Comparison of ENCODE assay signal across 21 cellular contexts in the genomic region with DNA sequence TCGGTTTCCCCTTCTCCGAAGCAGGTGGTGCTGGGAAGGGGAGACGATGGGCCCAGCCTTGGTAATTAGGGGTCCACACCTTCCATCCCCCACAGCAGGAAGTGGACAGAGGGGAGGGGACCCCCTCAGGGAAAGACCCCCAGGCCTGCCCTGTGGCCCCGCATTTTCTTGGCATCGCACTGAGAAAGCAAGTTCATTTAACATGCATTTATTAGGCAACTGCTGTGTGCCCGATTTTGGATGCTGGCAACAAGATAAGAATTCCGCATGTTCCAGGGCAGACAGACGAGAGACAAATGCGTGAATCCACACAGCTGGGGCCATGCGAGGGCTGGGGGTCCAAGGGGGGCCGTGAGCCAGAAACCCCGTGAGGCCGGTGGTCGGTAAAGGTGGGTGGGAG. TPM values are rescaled to one million over a fixed set of nuclear protein-coding genes. Genes with fewer than 3 reads are reported as not detected.
A peak's percentile ranks its signal among the peaks of the same experiment; 100 is the strongest.
DNase-seq lines count a peak whose midpoint lies in the region; ATAC-seq, FAIRE-seq and TF ChIP-seq lines count a peak whose summit lies in the region.
"Had no signal": no experiment of that assay in that cellular context is flagged by ENCODE, and none has a peak within 500 bp of the region (broad histone marks: within the 10 kb centered on the region; RNA-seq: fewer than 3 reads in every experiment).

No MANE protein-coding gene starts in this region.

- TF ChIP-seq POLR2A in HepG2 (IDR thresholded peaks at IDR 0.05; ENCODE audit: insufficient read depth in 1 of 2, low read depth in 2 of 2, low read length in 2 of 2) (no peak), right lobe of liver (IDR thresholded peaks at IDR 0.05) (no peak)

- no peaks in the 10 kb centered on the region for H3K9me3 ChIP-seq in HepG2 (ENCODE audit: low read length)
- H3K9me3 ChIP-seq in right lobe of liver: no peaks in the 10 kb centered on the region
- no peaks in the 10 kb centered on the region for H3K9me3 ChIP-seq in iPS-15b (ENCODE audit: control insufficient read depth, insufficient read depth, low read length)
- no peaks in the 10 kb centered on the region for H3K9me3 ChIP-seq in PC-3 (ENCODE audit: low read length)
- H3K9me3 ChIP-seq: BE2C, psoas muscle, uterus had no signal

- H3K4me3 Mint-ChIP-seq in type B pancreatic cell: peak overlapping the region; percentile 76
- H3K4me3 Mint-ChIP-seq in activated naive CD8-positive, alpha-beta T cell treated with anti-CD3 and anti-CD28 coated beads for 36 hours: no peak overlapping the region

- no peak overlapping the region; a peak in 1 of 6 replicates for H3K4me3 ChIP-seq in HepG2 (replicated peaks in 1 of 3; ENCODE audit: insufficient read depth in 1 of 3, low read depth in 2 of 3, low read length in 3 of 3)
- no peak overlapping the region for H3K4me3 ChIP-seq in right lobe of liver
- H3K4me3 ChIP-seq in iPS-15b (ENCODE audit: low read depth, low read length): no peak overlapping the region
- no peak overlapping the region for H3K4me3 ChIP-seq in PC-3 (ENCODE audit: low read length)
- H3K4me3 ChIP-seq: dorsolateral prefrontal cortex, psoas muscle, uterus had no signal

- H3K9me3 Mint-ChIP-seq in type B pancreatic cell: no peaks in the 10 kb centered on the region
- no peaks in the 10 kb centered on the region for H3K9me3 Mint-ChIP-seq in activated naive CD8-positive, alpha-beta T cell treated with anti-CD3 and anti-CD28 coated beads for 36 hours
- H3K9me3 Mint-ChIP-seq: neural crest cell had no signal

- H3K27me3 Mint-ChIP-seq in type B pancreatic cell: no peaks in the 10 kb centered on the region
- H3K27me3 Mint-ChIP-seq in activated naive CD8-positive, alpha-beta T cell treated with anti-CD3 and anti-CD28 coated beads for 36 hours: no peaks in the 10 kb centered on the region

- no TSS peak for BruUV-seq in HepG2 (replicated peaks; lab: Mats Ljungman, UMichigan)
- no TSS peak for BruUV-seq in PC-3 (replicated peaks; lab: Mats Ljungman, UMichigan)

- H3K9me2 ChIP-seq in PC-3 (replicated peaks; ENCODE audit: low read length): no peaks in the 10 kb centered on the region

- peaks cover 16% of the 10 kb centered on the region for H3K4me1 Mint-ChIP-seq in type B pancreatic cell (ENCODE audit: unreplicated experiment)
- H3K4me1 Mint-ChIP-seq in activated naive CD8-positive, alpha-beta T cell treated with anti-CD3 and anti-CD28 coated beads for 36 hours: peaks cover 3% of the 10 kb centered on the region

- TF ChIP-seq EP300 in HepG2 (IDR thresholded peaks at IDR 0.05; ENCODE audit: low read depth in 2 of 2, low read length in 2 of 2) (no peak), HepG2 (CRISPR knock-in tag; IDR thresholded peaks at IDR 0.05; ENCODE audit: borderline replicate concordance) (no peak)

- H3K4me2 ChIP-seq in HepG2 (ENCODE audit: low read depth, low read length) (peak overlapping the region; percentile 86; the same call in 1 of the 2 replicates), PC-3 (ENCODE audit: low read length) (no peak overlapping the region)

- FAIRE-seq in HepG2 (lab: Jason Lieb, UNC): no peak
- FAIRE-seq: small intestine had no signal

- intact Hi-C loops in HepG2 (cut with micrococcal nuclease; ENCODE audit: unreplicated experiment): no loop called here
- intact Hi-C loops in right lobe of liver (cut with DNase I): no loop called here
- intact Hi-C loops in PC-3 (cut with micrococcal nuclease): no loop called here

- POLR2A ChIA-PET in HepG2 (lab: Yijun Ruan, JAX) (interaction anchor here (0.7 to 4.8 kb wide), 4 partner anchors 7 to 176 kb away, joined by 4 to 50 read pairs (median 44); no protein-coding TSS in a partner anchor), PC-3 (lab: Charles Lee; ENCODE audit: unreplicated experiment) (no interaction called here)

- no peaks in the 10 kb centered on the region for H3F3A ChIP-seq in PC-3 (ENCODE audit: low read length, unreplicated experiment)

- H4K20me1 ChIP-seq in HepG2 (ENCODE audit: insufficient read depth, low read length) (no peaks in the 10 kb centered on the region), PC-3 (ENCODE audit: low read length) (no peaks in the 10 kb centered on the region)

- H3K27me3 ChIP-seq in HepG2 (ENCODE audit: control insufficient read depth in 1 of 2, insufficient read depth in 2 of 2, low read length in 2 of 2) (no peaks in the 10 kb centered on the region), right lobe of liver (no peaks in the 10 kb centered on the region), iPS-15b (ENCODE audit: control insufficient read depth, insufficient read depth, low read length) (no peaks in the 10 kb centered on the region), PC-3 (ENCODE audit: low read length) (no peaks in the 10 kb centered on the region)
- H3K27me3 ChIP-seq: BE2C, dorsolateral prefrontal cortex, uterus had no signal

- H3K9ac ChIP-seq in HepG2 (ENCODE audit: insufficient read depth, low read depth, low read length): peak overlapping the region; percentile 92; the same call in 1 of the 2 replicates
- peak overlapping the region; percentile 24 for H3K9ac ChIP-seq in iPS-15b (ENCODE audit: low read depth, low read length)
- H3K9ac ChIP-seq in PC-3 (ENCODE audit: low read length): no peak overlapping the region

- DNase-seq in HepG2 (ENCODE audit: low spot score) (no peak), right lobe of liver (no peak), type B pancreatic cell (ENCODE audit: extremely low spot score, unreplicated experiment) (no peak), PC-3 (no peak)
- no peak for DNase-seq in activated naive CD8-positive, alpha-beta T cell treated with anti-CD3 and anti-CD28 coated beads for 36 hours
- DNase-seq: 8988T; activated gamma-delta T cell; amniotic stem cell; dorsolateral prefrontal cortex; left cardiac atrium; NCI-H1417 treated with DMSO at 0.1 percent for 48 hours; NCI-H526; psoas muscle; small intestine; stimulated activated CD4-positive, alpha-beta T cell treated with anti-CD3 and anti-CD28 coated beads, Interleukin-4, amount 100 ng/mL, for 1 hour; SW 1271; uterus had no signal

- peaks cover 85% of the 10 kb centered on the region for H3K4me1 ChIP-seq in HepG2 (ENCODE audit: insufficient read depth, low read length)
- H3K4me1 ChIP-seq in right lobe of liver: no peaks in the 10 kb centered on the region
- H3K4me1 ChIP-seq in iPS-15b (ENCODE audit: control insufficient read depth, insufficient read depth, low read length): no peaks in the 10 kb centered on the region
- peaks cover 13% of the 10 kb centered on the region for H3K4me1 ChIP-seq in PC-3 (ENCODE audit: insufficient read depth, low read length)
- H3K4me1 ChIP-seq: psoas muscle, uterus had no signal

- no peak overlapping the region for H2AFZ ChIP-seq in HepG2 (ENCODE audit: low read length)
- H2AFZ ChIP-seq in PC-3 (ENCODE audit: low read length): no peak overlapping the region

- H3K27ac ChIP-seq in HepG2 (ENCODE audit: extremely low read length, insufficient read depth, low read length) (peak overlapping the region; percentile 99), right lobe of liver (no peak overlapping the region), PC-3 (ENCODE audit: low read length) (no peak overlapping the region)
- H3K27ac ChIP-seq: dorsolateral prefrontal cortex, psoas muscle, uterus had no signal

- H3K27ac Mint-ChIP-seq in type B pancreatic cell: peak overlapping the region; percentile 93
- no peak overlapping the region for H3K27ac Mint-ChIP-seq in activated naive CD8-positive, alpha-beta T cell treated with anti-CD3 and anti-CD28 coated beads for 36 hours

- CTCF ChIA-PET in HepG2 (lab: Yijun Ruan, JAX; ENCODE audit: low intra/inter-chr PET ratio, low total read pairs) (no interaction called here), PC-3 (lab: Charles Lee) (no interaction called here)

- peaks cover 3% of the 10 kb centered on the region for H3K36me3 Mint-ChIP-seq in type B pancreatic cell
- no peaks in the 10 kb centered on the region for H3K36me3 Mint-ChIP-seq in activated naive CD8-positive, alpha-beta T cell treated with anti-CD3 and anti-CD28 coated beads for 36 hours

- TF ChIP-seq CTCF in HepG2 (CRISPR knock-in tag; IDR thresholded peaks at IDR 0.05) (no peak), right lobe of liver (IDR thresholded peaks at IDR 0.05) (no peak), type B pancreatic cell (conservative IDR thresholded peaks at IDR 0.05) (no peak), PC-3 (conservative IDR thresholded peaks at IDR 0.05; ENCODE audit: low read depth, low read length) (no peak)

- 95% methylated on average over 14 of the region's 14 CpGs for WGBS in HepG2 (ENCODE audit: low lambda C conversion rate)
- 63% methylated on average over 8 of the region's 14 CpGs for WGBS in right lobe of liver (ENCODE audit: insufficient coverage, low coverage, low lambda C conversion rate, missing lambda C conversion rate)

- in situ Hi-C loops in HepG2 (cut with HindIII; ENCODE audit: extremely low pct_ligation_motif_present, low pct_unique_long_range_greater_than_20kb): no loop called here

- H3K36me3 ChIP-seq in HepG2 (replicated peaks in 1 of 2; ENCODE audit: control insufficient read depth in 1 of 2, insufficient read depth in 2 of 2, low read length in 2 of 2): peaks cover 7 to 8% of the 10 kb centered on the region in 2 experiments; a peak in 4 of 5 replicates
- H3K36me3 ChIP-seq in right lobe of liver: no peaks in the 10 kb centered on the region
- H3K36me3 ChIP-seq in iPS-15b (ENCODE audit: control insufficient read depth, insufficient read depth, low read length): no peaks in the 10 kb centered on the region
- H3K36me3 ChIP-seq in PC-3 (ENCODE audit: low read depth, low read length): no peaks in the 10 kb centered on the region
- H3K36me3 ChIP-seq: BE2C, uterus had no signal

- ATAC-seq in HepG2: no peak
- ATAC-seq in right lobe of liver: no peak
- no peak for ATAC-seq in PC-3
- ATAC-seq: left cardiac atrium had no signal

- peaks cover 68% of the 10 kb centered on the region for H3K79me2 ChIP-seq in HepG2 (ENCODE audit: insufficient read depth, low read length)
- H3K79me2 ChIP-seq in PC-3 (ENCODE audit: low read length): no peaks in the 10 kb centered on the region

- TF ChIP-seq RAD21 in HepG2 (CRISPR knock-in tag; IDR thresholded peaks at IDR 0.05): no peak

RNA-seq across cellular contexts. Expression of gene ARID3A, which starts 28.4 kb away (rescaled TPM):
- total RNA-seq in HepG2 (2016; rRNA removed; fragmentation: Illumina TruSeq; extraction: Trizol) (53.8 and 71.3 TPM in 2 replicates), right lobe of liver (1 to 10 TPM in 5 of 6 experiments, under 1 TPM in 1; 0.74 to 5.3 (median 1.9) TPM), type B pancreatic cell (ENCODE audit: low replicate concordance) (83.0 and 124 TPM in 2 replicates), PC-3 (2014; rRNA removed) (5.6 and 13.9 TPM in 2 replicates)
- 26.5 and 31.5 TPM in 2 replicates for total RNA-seq in HepG2 (2016; cell fraction: cytosol; rRNA removed; fragmentation: Illumina TruSeq; extraction: Trizol; ENCODE audit: low read depth)
- 41.5 and 68.9 TPM in 2 replicates for total RNA-seq in HepG2 (2016; cell fraction: insoluble cytoplasmic fraction; rRNA removed; fragmentation: Illumina TruSeq; extraction: Trizol)
- 56.8 and 62.2 TPM in 2 replicates for total RNA-seq in HepG2 (2016; cell fraction: membrane; rRNA removed; fragmentation: Illumina TruSeq; extraction: Trizol)
- total RNA-seq in HepG2 (2016; cell fraction: nucleus; rRNA removed; fragmentation: Illumina TruSeq; extraction: Trizol): 35.6 and 47.1 TPM in 2 replicates
- 77.9 and 102 TPM in 2 replicates for polyA plus RNA-seq in HepG2 (2011; rRNA removed)
- 44.7 and 68.0 TPM in 2 replicates for polyA plus RNA-seq in HepG2 (2011; cell fraction: cytosol; rRNA removed)
- 150 and 160 TPM in 2 replicates for polyA plus RNA-seq in HepG2 (2011; cell fraction: nucleus; rRNA removed)
- 78.6 and 99.3 TPM in 2 replicates for polyA plus RNA-seq in HepG2 (2012)
- 31.0 and 31.3 TPM in 2 replicates for polyA plus RNA-seq in HepG2 (2016; cell fraction: cytosol; fragmentation: Illumina TruSeq; extraction: Trizol; ENCODE audit: low read depth)
- polyA plus RNA-seq in HepG2 (2016; cell fraction: insoluble cytoplasmic fraction; fragmentation: Illumina TruSeq; extraction: Trizol; ENCODE audit: low read depth): 58.1 and 70.4 TPM in 2 replicates
- polyA plus RNA-seq in HepG2 (2016; cell fraction: membrane; fragmentation: Illumina TruSeq; extraction: Trizol; ENCODE audit: low read depth): 47.1 and 58.2 TPM in 2 replicates
- 76.0 and 89.6 TPM in 2 replicates for polyA plus RNA-seq in HepG2 (2016; cell fraction: nucleus; fragmentation: Illumina TruSeq; extraction: Trizol; ENCODE audit: insufficient read depth, low read depth)
- 15.5 and 299 TPM in 2 replicates for polyA minus RNA-seq in HepG2 (2011; rRNA and poly(A)+ RNA removed; ENCODE audit: low replicate concordance)
- 163 and 199 TPM in 2 replicates for polyA minus RNA-seq in HepG2 (2011; cell fraction: cytosol; rRNA and poly(A)+ RNA removed)
- polyA minus RNA-seq in HepG2 (2011; cell fraction: nucleus; rRNA and poly(A)+ RNA removed): 48.5 and 77.1 TPM in 2 replicates
- 10 to 100 TPM; 10.2 to 11.8 TPM for total RNA-seq in activated naive CD8-positive, alpha-beta T cell treated with anti-CD3 and anti-CD28 coated beads for 36 hours

RNA-seq across cellular contexts. Expression of gene WDR18, which starts 29.9 kb away (rescaled TPM):
- total RNA-seq in HepG2 (2016; rRNA removed; fragmentation: Illumina TruSeq; extraction: Trizol): 47.6 and 49.7 TPM in 2 replicates
- total RNA-seq in HepG2 (2016; cell fraction: cytosol; rRNA removed; fragmentation: Illumina TruSeq; extraction: Trizol; ENCODE audit: low read depth): 26.1 and 29.1 TPM in 2 replicates
- total RNA-seq in HepG2 (2016; cell fraction: insoluble cytoplasmic fraction; rRNA removed; fragmentation: Illumina TruSeq; extraction: Trizol): 48.0 and 48.9 TPM in 2 replicates
- total RNA-seq in HepG2 (2016; cell fraction: membrane; rRNA removed; fragmentation: Illumina TruSeq; extraction: Trizol): 31.0 and 31.9 TPM in 2 replicates
- 29.6 and 30.6 TPM in 2 replicates for total RNA-seq in HepG2 (2016; cell fraction: nucleus; rRNA removed; fragmentation: Illumina TruSeq; extraction: Trizol)
- polyA plus RNA-seq in HepG2 (2011; rRNA removed): 36.4 and 44.6 TPM in 2 replicates
- 25.5 and 56.5 TPM in 2 replicates for polyA plus RNA-seq in HepG2 (2011; cell fraction: cytosol; rRNA removed)
- 182 and 212 TPM in 2 replicates for polyA plus RNA-seq in HepG2 (2011; cell fraction: nucleus; rRNA removed)
- 32.8 and 36.1 TPM in 2 replicates for polyA plus RNA-seq in HepG2 (2012)
- polyA plus RNA-seq in HepG2 (2016; cell fraction: cytosol; fragmentation: Illumina TruSeq; extraction: Trizol; ENCODE audit: low read depth): 33.6 and 34.5 TPM in 2 replicates
- 54.6 and 65.2 TPM in 2 replicates for polyA plus RNA-seq in HepG2 (2016; cell fraction: insoluble cytoplasmic fraction; fragmentation: Illumina TruSeq; extraction: Trizol; ENCODE audit: low read depth)
- 27.0 and 27.2 TPM in 2 replicates for polyA plus RNA-seq in HepG2 (2016; cell fraction: membrane; fragmentation: Illumina TruSeq; extraction: Trizol; ENCODE audit: low read depth)
- 69.0 and 72.3 TPM in 2 replicates for polyA plus RNA-seq in HepG2 (2016; cell fraction: nucleus; fragmentation: Illumina TruSeq; extraction: Trizol; ENCODE audit: insufficient read depth, low read depth)
- 59.9 and 104 TPM in 2 replicates for polyA minus RNA-seq in HepG2 (2011; rRNA and poly(A)+ RNA removed; ENCODE audit: low replicate concordance)
- polyA minus RNA-seq in HepG2 (2011; cell fraction: cytosol; rRNA and poly(A)+ RNA removed): 40.3 and 49.5 TPM in 2 replicates
- 29.6 and 30.8 TPM in 2 replicates for polyA minus RNA-seq in HepG2 (2011; cell fraction: nucleus; rRNA and poly(A)+ RNA removed)
- 10 to 100 TPM; 19.0 to 56.2 (median 29.7) TPM for total RNA-seq in right lobe of liver
- total RNA-seq in type B pancreatic cell (ENCODE audit: low replicate concordance): 59.5 and 65.4 TPM in 2 replicates
- total RNA-seq in activated naive CD8-positive, alpha-beta T cell treated with anti-CD3 and anti-CD28 coated beads for 36 hours: 100 to 1,000 TPM; 126 to 127 TPM
- 56.7 and 99.6 TPM in 2 replicates for total RNA-seq in PC-3 (2014; rRNA removed)

RNA-seq across cellular contexts. Expression of gene KISS1R, which starts 37.1 kb away (rescaled TPM):
- total RNA-seq in HepG2 (2016; rRNA removed; fragmentation: Illumina TruSeq; extraction: Trizol) (3.9 and 10.2 TPM in 2 replicates), right lobe of liver (under 1 TPM in 1 of 6 experiments, not detected in 5; 0.47 TPM), type B pancreatic cell (ENCODE audit: low replicate concordance) (1.2 and 2.2 TPM in 2 replicates), PC-3 (2014; rRNA removed) (1.2 and 3.9 TPM in 2 replicates)
- total RNA-seq in HepG2 (2016; cell fraction: cytosol; rRNA removed; fragmentation: Illumina TruSeq; extraction: Trizol; ENCODE audit: low read depth): 4.7 and 5.1 TPM in 2 replicates
- total RNA-seq in HepG2 (2016; cell fraction: insoluble cytoplasmic fraction; rRNA removed; fragmentation: Illumina TruSeq; extraction: Trizol): 3.2 and 9.6 TPM in 2 replicates
- total RNA-seq in HepG2 (2016; cell fraction: membrane; rRNA removed; fragmentation: Illumina TruSeq; extraction: Trizol): 7.1 and 8.6 TPM in 2 replicates
- 8.2 and 8.4 TPM in 2 replicates for total RNA-seq in HepG2 (2016; cell fraction: nucleus; rRNA removed; fragmentation: Illumina TruSeq; extraction: Trizol)
- 1.1 and 1.5 TPM in 2 replicates for polyA plus RNA-seq in HepG2 (2011; rRNA removed)
- polyA plus RNA-seq in HepG2 (2011; cell fraction: cytosol; rRNA removed): 1.6 and 3.0 TPM in 2 replicates
- polyA plus RNA-seq in HepG2 (2011; cell fraction: nucleus; rRNA removed): 10.4 and 11.9 TPM in 2 replicates
- polyA plus RNA-seq in HepG2 (2012): 2.8 and 4.0 TPM in 2 replicates
- polyA plus RNA-seq in HepG2 (2016; cell fraction: cytosol; fragmentation: Illumina TruSeq; extraction: Trizol; ENCODE audit: low read depth): 3.6 and 4.4 TPM in 2 replicates
- 4.2 and 5.9 TPM in 2 replicates for polyA plus RNA-seq in HepG2 (2016; cell fraction: insoluble cytoplasmic fraction; fragmentation: Illumina TruSeq; extraction: Trizol; ENCODE audit: low read depth)
- polyA plus RNA-seq in HepG2 (2016; cell fraction: membrane; fragmentation: Illumina TruSeq; extraction: Trizol; ENCODE audit: low read depth): 4.5 and 6.0 TPM in 2 replicates
- 15.3 and 19.1 TPM in 2 replicates for polyA plus RNA-seq in HepG2 (2016; cell fraction: nucleus; fragmentation: Illumina TruSeq; extraction: Trizol; ENCODE audit: insufficient read depth, low read depth)
- 5.9 TPM in 1 of 2 replicates, not detected in the other for polyA minus RNA-seq in HepG2 (2011; rRNA and poly(A)+ RNA removed; ENCODE audit: low replicate concordance)
- 2.4 and 3.7 TPM in 2 replicates for polyA minus RNA-seq in HepG2 (2011; cell fraction: cytosol; rRNA and poly(A)+ RNA removed)
- 0.50 and 0.77 TPM in 2 replicates for polyA minus RNA-seq in HepG2 (2011; cell fraction: nucleus; rRNA and poly(A)+ RNA removed)
- total RNA-seq in activated naive CD8-positive, alpha-beta T cell treated with anti-CD3 and anti-CD28 coated beads for 36 hours: 10 to 100 TPM; 12.2 to 13.3 TPM
- total RNA-seq: left cardiac atrium, MCF 10A, psoas muscle had no signal

RNA-seq across cellular contexts. Expression of gene R3HDM4, which starts 41.3 kb away (rescaled TPM):
- total RNA-seq in HepG2 (2016; rRNA removed; fragmentation: Illumina TruSeq; extraction: Trizol) (21.8 and 26.2 TPM in 2 replicates), right lobe of liver (10 to 100 TPM; 14.5 to 28.2 (median 20.5) TPM), type B pancreatic cell (ENCODE audit: low replicate concordance) (48.8 and 56.7 TPM in 2 replicates), PC-3 (2014; rRNA removed) (34.0 and 44.9 TPM in 2 replicates)
- 17.5 and 31.0 TPM in 2 replicates for total RNA-seq in HepG2 (2016; cell fraction: cytosol; rRNA removed; fragmentation: Illumina TruSeq; extraction: Trizol; ENCODE audit: low read depth)
- 22.0 and 24.7 TPM in 2 replicates for total RNA-seq in HepG2 (2016; cell fraction: insoluble cytoplasmic fraction; rRNA removed; fragmentation: Illumina TruSeq; extraction: Trizol)
- total RNA-seq in HepG2 (2016; cell fraction: membrane; rRNA removed; fragmentation: Illumina TruSeq; extraction: Trizol): 29.7 and 34.2 TPM in 2 replicates
- 16.4 and 18.7 TPM in 2 replicates for total RNA-seq in HepG2 (2016; cell fraction: nucleus; rRNA removed; fragmentation: Illumina TruSeq; extraction: Trizol)
- polyA plus RNA-seq in HepG2 (2011; rRNA removed): 26.9 and 40.4 TPM in 2 replicates
- 30.7 and 39.0 TPM in 2 replicates for polyA plus RNA-seq in HepG2 (2011; cell fraction: cytosol; rRNA removed)
- polyA plus RNA-seq in HepG2 (2011; cell fraction: nucleus; rRNA removed): 57.8 and 68.0 TPM in 2 replicates
- 22.6 and 31.3 TPM in 2 replicates for polyA plus RNA-seq in HepG2 (2012)
- polyA plus RNA-seq in HepG2 (2016; cell fraction: cytosol; fragmentation: Illumina TruSeq; extraction: Trizol; ENCODE audit: low read depth): 24.5 and 25.3 TPM in 2 replicates
- 39.3 and 43.4 TPM in 2 replicates for polyA plus RNA-seq in HepG2 (2016; cell fraction: insoluble cytoplasmic fraction; fragmentation: Illumina TruSeq; extraction: Trizol; ENCODE audit: low read depth)
- polyA plus RNA-seq in HepG2 (2016; cell fraction: membrane; fragmentation: Illumina TruSeq; extraction: Trizol; ENCODE audit: low read depth): 44.4 and 45.0 TPM in 2 replicates
- polyA plus RNA-seq in HepG2 (2016; cell fraction: nucleus; fragmentation: Illumina TruSeq; extraction: Trizol; ENCODE audit: insufficient read depth, low read depth): 58.7 and 76.5 TPM in 2 replicates
- polyA minus RNA-seq in HepG2 (2011; rRNA and poly(A)+ RNA removed; ENCODE audit: low replicate concordance): 15.6 and 40.4 TPM in 2 replicates
- 11.7 and 15.6 TPM in 2 replicates for polyA minus RNA-seq in HepG2 (2011; cell fraction: cytosol; rRNA and poly(A)+ RNA removed)
- 8.1 and 9.8 TPM in 2 replicates for polyA minus RNA-seq in HepG2 (2011; cell fraction: nucleus; rRNA and poly(A)+ RNA removed)
- 10 to 100 TPM; 50.5 to 51.7 TPM for total RNA-seq in activated naive CD8-positive, alpha-beta T cell treated with anti-CD3 and anti-CD28 coated beads for 36 hours

RNA-seq across cellular contexts. Expression of gene GRIN3B, which starts 45.9 kb away (rescaled TPM):
- total RNA-seq in HepG2 (2016; rRNA removed; fragmentation: Illumina TruSeq; extraction: Trizol): 0.07 TPM in 1 of 2 replicates, not detected in the other
- total RNA-seq in HepG2 (2016; cell fraction: cytosol; rRNA removed; fragmentation: Illumina TruSeq; extraction: Trizol; ENCODE audit: low read depth): not detected in 2 replicates
- 0.17 TPM in 1 of 2 replicates, not detected in the other for total RNA-seq in HepG2 (2016; cell fraction: insoluble cytoplasmic fraction; rRNA removed; fragmentation: Illumina TruSeq; extraction: Trizol)
- not detected in 2 replicates for total RNA-seq in HepG2 (2016; cell fraction: membrane; rRNA removed; fragmentation: Illumina TruSeq; extraction: Trizol)
- total RNA-seq in HepG2 (2016; cell fraction: nucleus; rRNA removed; fragmentation: Illumina TruSeq; extraction: Trizol): 0.28 TPM in 1 of 2 replicates, not detected in the other
- polyA plus RNA-seq in HepG2 (2011; rRNA removed): 0.20 and 0.34 TPM in 2 replicates
- polyA plus RNA-seq in HepG2 (2011; cell fraction: cytosol; rRNA removed): 0.15 and 0.47 TPM in 2 replicates
- polyA plus RNA-seq in HepG2 (2011; cell fraction: nucleus; rRNA removed): 2.8 and 7.1 TPM in 2 replicates
- 0.23 and 0.28 TPM in 2 replicates for polyA plus RNA-seq in HepG2 (2012)
- polyA plus RNA-seq in HepG2 (2016; cell fraction: cytosol; fragmentation: Illumina TruSeq; extraction: Trizol; ENCODE audit: low read depth): not detected in 2 replicates
- not detected in 2 replicates for polyA plus RNA-seq in HepG2 (2016; cell fraction: insoluble cytoplasmic fraction; fragmentation: Illumina TruSeq; extraction: Trizol; ENCODE audit: low read depth)
- not detected in 2 replicates for polyA plus RNA-seq in HepG2 (2016; cell fraction: membrane; fragmentation: Illumina TruSeq; extraction: Trizol; ENCODE audit: low read depth)
- 0.27 and 0.38 TPM in 2 replicates for polyA plus RNA-seq in HepG2 (2016; cell fraction: nucleus; fragmentation: Illumina TruSeq; extraction: Trizol; ENCODE audit: insufficient read depth, low read depth)
- polyA minus RNA-seq in HepG2 (2011; rRNA and poly(A)+ RNA removed; ENCODE audit: low replicate concordance): 0.42 TPM in 1 of 2 replicates, not detected in the other
- polyA minus RNA-seq in HepG2 (2011; cell fraction: cytosol; rRNA and poly(A)+ RNA removed): not detected in 2 replicates
- polyA minus RNA-seq in HepG2 (2011; cell fraction: nucleus; rRNA and poly(A)+ RNA removed): 0.13 and 0.37 TPM in 2 replicates
- total RNA-seq in right lobe of liver: under 1 TPM in 1 of 6 experiments, not detected in 5; 0.06 TPM
- total RNA-seq in type B pancreatic cell (ENCODE audit: low replicate concordance): 0.65 and 1.00 TPM in 2 replicates
- not detected for total RNA-seq in activated naive CD8-positive, alpha-beta T cell treated with anti-CD3 and anti-CD28 coated beads for 36 hours
- total RNA-seq in PC-3 (2014; rRNA removed): 0.63 and 0.69 TPM in 2 replicates
- total RNA-seq: MCF 10A had no signal
